ENCODE assay signal across 1 cellular context in genomic region chr15:51828621-51829359, GRCh38.
TF ChIP-seq lines count a peak whose summit lies in the region.

No MANE protein-coding gene starts in this region.

TF ChIP-seq in K562, 482 proteins besides CTCF, POLR2A, EP300 and RAD21 (continued from another document):
- 0 out of 4 replicates have a peak, but pooled peaks of 1 of the 2 experiments have one; percentile 38 for TF ChIP-seq ZNF318 (IDR thresholded peaks at IDR 0.05; ENCODE audit: borderline replicate concordance in 1 of 2, low read depth in 1 of 2)
- TF ChIP-seq SOX6 (IDR thresholded peaks at IDR 0.05) = peak; percentile 58; the same call in 1 of the 2 replicates
- no peak; the same call in 1 of the 2 replicates for TF ChIP-seq MIER1 (IDR thresholded peaks at IDR 0.05; ENCODE audit: low read depth)
- no peak for TF ChIP-seq PHB (CRISPR knock-in tag; IDR thresholded peaks at IDR 0.05)
- TF ChIP-seq PRPF4 (IDR thresholded peaks at IDR 0.05; ENCODE audit: insufficient read depth, low read depth, low read length, poor library complexity, severe bottlenecking) = no peak
- no peak for TF ChIP-seq ZNF324 (CRISPR knock-in tag; IDR thresholded peaks at IDR 0.05)
- TF ChIP-seq RAD51 (IDR thresholded peaks at IDR 0.05; ENCODE audit: borderline replicate concordance, low read depth) = 0 out of 2 replicates have a peak, but pooled peaks have one; percentile 20
- TF ChIP-seq ZNF76 (CRISPR knock-in tag; IDR thresholded peaks at IDR 0.05; ENCODE audit: borderline replicate concordance) = no peak
- no peak for TF ChIP-seq SMAD2 (IDR thresholded peaks at IDR 0.05; ENCODE audit: low read depth, low read length)
